8 cellular contexts compared by ENCODE assay signal in genomic region chr9:128276574-128277270, GRCh38. TPM values are rescaled to one million over a fixed set of nuclear protein-coding genes. Genes with fewer than 3 reads are reported as not detected.
DNase-seq lines count a peak whose midpoint lies in the region; TF ChIP-seq lines count a peak whose summit lies in the region.

No MANE protein-coding gene starts in this region.

- H3K4me1 ChIP-seq in stomach: peaks cover 25 to 60% (median 43%) of the 10 kb centered on the region in 4 donors

- H3K27ac ChIP-seq in brain microvascular endothelial cell (peak overlapping the region; percentile 40), stomach (peak overlapping the region; percentile 76 to 97 (median 92))

- H3K27me3 ChIP-seq in brain microvascular endothelial cell (replicated peaks): no peaks in the 10 kb centered on the region
- H3K27me3 ChIP-seq in stomach: no peaks in the 10 kb centered on the region

- DNase-seq in DMS79 treated with DMSO at 0.1 percent for 48 hours (lab: John Stamatoyannopoulos, UW): peak; percentile 44
- no peak for DNase-seq in DMS79 (lab: John Stamatoyannopoulos, UW)
- no peak for DNase-seq in NB4 (ENCODE audit: low read depth)
- DNase-seq in brain microvascular endothelial cell: no peak
- peak; percentile 83 for DNase-seq in islet precursor cell
- DNase-seq in stomach: no peak
- DNase-seq in activated effector memory CD4-positive, alpha-beta T cell treated with Interleukin-2 at 50 U/mL for 16 hours: no peak
- no peak for DNase-seq in mucosa of gallbladder (ENCODE audit: low spot score)

- intact Hi-C loops in stomach (cut with DNase I; ENCODE audit: low total_unique reads): no loop called here

- H3K36me3 ChIP-seq in brain microvascular endothelial cell (replicated peaks) (peaks cover 22% of the 10 kb centered on the region), stomach (peaks cover 15 to 19% (median 18%) of the 10 kb centered on the region in 4 donors)

- TF ChIP-seq CTCF in NB4 (IDR thresholded peaks at IDR 0.05; ENCODE audit: low read depth, low read length) (no peak), brain microvascular endothelial cell (IDR thresholded peaks at IDR 0.05; ENCODE audit: low read depth, low read length, missing control alignments) (no peak), stomach (IDR thresholded peaks at IDR 0.05) (no peak)

- TF ChIP-seq POLR2A in NB4 (IDR thresholded peaks at IDR 0.05; ENCODE audit: extremely low read depth, insufficient read length) (no peak), stomach (IDR thresholded peaks at IDR 0.05) (no peak)

- TF ChIP-seq EP300 in stomach (IDR thresholded peaks at IDR 0.05): no peak

- no peaks in the 10 kb centered on the region for H3K9me3 ChIP-seq in stomach

- H3K4me3 ChIP-seq in NB4 (ENCODE audit: low read depth, low read length) (peak overlapping the region; percentile 72), brain microvascular endothelial cell (ENCODE audit: low read depth, low read length) (peak overlapping the region; percentile 95), stomach (peak overlapping the region; percentile 69 to 97 (median 78))

- in situ Hi-C loops in brain microvascular endothelial cell (cut with HindIII; ENCODE audit: low pct_ligation_motif_present, low sequenced_read_pairs): no loop called here

- 7 to 11% (median 9%) methylated on average over 23 of the region's 23 CpGs for WGBS in stomach, 5 donors

RNA-seq across cellular contexts. Expression of gene SWI5, which starts 0.6 kb away (rescaled TPM):
- total RNA-seq in stomach (10 to 100 TPM in 2 of 5 donors, 1 to 10 TPM in 1, not detected in 2; 8.1 to 61.3 (median 13.0) TPM), mucosa of gallbladder (26.9 TPM)
- 10 to 100 TPM; 31.8 to 36.5 (median 34.1) TPM for polyA plus RNA-seq in stomach

RNA-seq across cellular contexts. Expression of gene GOLGA2, which starts 0.9 kb away (rescaled TPM):
- total RNA-seq in stomach (100 to 1,000 TPM in 2 of 5 donors, 10 to 100 TPM in 3; 48.4 to 204 (median 92.7) TPM), mucosa of gallbladder (117 TPM)
- polyA plus RNA-seq in stomach: 10 to 100 TPM; 54.3 to 62.3 (median 60.1) TPM

RNA-seq across cellular contexts. Expression of gene TRUB2, which starts 45.5 kb away (rescaled TPM):
- 10 to 100 TPM in 2 of 5 donors, 1 to 10 TPM in 3; 4.9 to 15.9 (median 7.6) TPM for total RNA-seq in stomach
- polyA plus RNA-seq in stomach: 10 to 100 TPM; 11.9 to 15.6 (median 15.3) TPM
- total RNA-seq in mucosa of gallbladder: 21.8 TPM

RNA-seq across cellular contexts. Expression of gene COQ4, which starts 45.9 kb away (rescaled TPM):
- total RNA-seq in stomach (100 to 1,000 TPM in 1 of 5 donors, 10 to 100 TPM in 4; 10.5 to 156 (median 55.9) TPM), mucosa of gallbladder (54.8 TPM)
- 10 to 100 TPM; 56.8 to 92.4 (median 70.5) TPM for polyA plus RNA-seq in stomach

Comparison
In these comparisons a context has a peak if more than half of its experiments do, and no peak if none do; other contexts are left out.
1. DNase-seq: peak in DMS79 treated with DMSO at 0.1 percent for 48 hours (single experiment) and islet precursor cell (single experiment); none in DMS79 (single experiment), NB4 (single experiment), brain microvascular endothelial cell (single experiment), stomach (single experiment), activated effector memory CD4-positive, alpha-beta T cell treated with Interleukin-2 at 50 U/mL for 16 hours (single experiment) and mucosa of gallbladder (single experiment).
2. Peak in every context shown above with its lines, with median percentiles within 50 percentile points of each other: H3K4me3 ChIP-seq.